In genomic region chr2:177397501-177398289, GRCh38 we compare ENCODE assay signal across 9 cellular contexts. TPM values are rescaled to one million over a fixed set of nuclear protein-coding genes. Genes with fewer than 3 reads are reported as not detected.
A peak's percentile ranks its signal among the peaks of the same experiment; 100 is the strongest.
DNase-seq lines count a peak whose midpoint lies in the region; ATAC-seq and TF ChIP-seq lines count a peak whose summit lies in the region.
"Had no signal": no experiment of that assay in that cellular context is flagged by ENCODE, and none has a peak within 500 bp of the region (broad histone marks: within the 10 kb centered on the region; RNA-seq: fewer than 3 reads in every experiment).

No MANE protein-coding gene starts in this region.

- no peaks in the 10 kb centered on the region for H3K36me3 Mint-ChIP-seq in glutamatergic neuron (ENCODE audit: unreplicated experiment)

- H3K27me3 ChIP-seq in right atrium auricular region, result no peaks in the 10 kb centered on the region

- peaks cover 0 to 29% of the 10 kb centered on the region in 2 donors for H3K4me1 ChIP-seq in right atrium auricular region

- no peak overlapping the region for H3K4me3 Mint-ChIP-seq in glutamatergic neuron (ENCODE audit: unreplicated experiment)

- DNase-seq in Right ventricle myocardium superior (no peak), right atrium auricular region (ENCODE audit: low spot score) (no peak), astrocyte of the spinal cord (ENCODE audit: low read depth, low spot score) (peak; percentile 96), left lobe of liver (ENCODE audit: low spot score) (peak; percentile 66), glutamatergic neuron (no peak), occipital lobe (lab: John Stamatoyannopoulos, UW) (no peak), NCI-H748 treated with DMSO at 0.1 percent for 48 hours (lab: John Stamatoyannopoulos, UW) (no peak), GM10248 (ENCODE audit: extremely low spot score) (no peak)
- DNase-seq: CD4-positive, CD25-positive, alpha-beta regulatory T cell had no signal

- peaks cover 19% of the 10 kb centered on the region for H3K4me1 Mint-ChIP-seq in glutamatergic neuron (ENCODE audit: low read depth, unreplicated experiment)

- peaks cover 5% of the 10 kb centered on the region for H3K9me3 Mint-ChIP-seq in glutamatergic neuron (ENCODE audit: unreplicated experiment)
- H3K9me3 Mint-ChIP-seq: CD4-positive, CD25-positive, alpha-beta regulatory T cell had no signal

- H3K4me3 ChIP-seq in right atrium auricular region (no peak overlapping the region), astrocyte of the spinal cord (ENCODE audit: low read depth, low read length) (no peak overlapping the region)

- H3K27me3 Mint-ChIP-seq in glutamatergic neuron (ENCODE audit: unreplicated experiment), result no peaks in the 10 kb centered on the region
- H3K27me3 Mint-ChIP-seq: CD4-positive, CD25-positive, alpha-beta regulatory T cell had no signal

- POLR2A ChIA-PET in GM10248 (lab: Yijun Ruan, JAX), result interaction anchor here (0.6 kb wide), 1 partner anchor 1442 kb away, joined by 4 read pairs; no protein-coding TSS in a partner anchor

- TF ChIP-seq CTCF in right atrium auricular region (IDR thresholded peaks at IDR 0.05) (no peak), astrocyte of the spinal cord (IDR thresholded peaks at IDR 0.05; ENCODE audit: low read depth, low read length) (no peak), glutamatergic neuron (IDR thresholded peaks at IDR 0.05; ENCODE audit: partially characterized antibody, unreplicated experiment) (no peak), GM10248 (IDR thresholded peaks at IDR 0.05; ENCODE audit: control extremely low read depth, extremely low read depth, low read depth, missing control alignments) (no peak)

- ATAC-seq in Right ventricle myocardium superior (ENCODE audit: poor library complexity), result peak; percentile 30
- peak; percentile 62 for ATAC-seq in left lobe of liver

- in situ Hi-C loops in astrocyte of the spinal cord (cut with HindIII; ENCODE audit: low sequenced_read_pairs), result no loop called here

- peak overlapping the region in 1 of 2 donors; percentile 19 for H3K27ac ChIP-seq in right atrium auricular region

- CTCF ChIA-PET in GM10248 (lab: Yijun Ruan, JAX), result interaction anchor here (0.7 to 1.3 kb wide), 5 partner anchors 9 to 61 kb away, joined by 3 to 6 read pairs (median 3); no protein-coding TSS in a partner anchor

- no peak overlapping the region for H3K27ac Mint-ChIP-seq in glutamatergic neuron (ENCODE audit: unreplicated experiment)
- H3K27ac Mint-ChIP-seq: CD4-positive, CD25-positive, alpha-beta regulatory T cell had no signal

- no peaks in the 10 kb centered on the region for H3K36me3 ChIP-seq in right atrium auricular region

- intact Hi-C loops in Right ventricle myocardium superior (cut with DNase I), result no loop called here

- H3K9me3 ChIP-seq in right atrium auricular region, result no peaks in the 10 kb centered on the region

RNA-seq across cellular contexts. Expression of gene AGPS, which starts 5.1 kb away (rescaled TPM):
- total RNA-seq in Right ventricle myocardium superior (27.7 TPM), right atrium auricular region (10 to 100 TPM; 12.3 to 17.8 TPM), left lobe of liver (31.0 TPM), glutamatergic neuron (ENCODE audit: unreplicated experiment) (50.8 TPM), occipital lobe (71.3 TPM)

Comparison
In these comparisons a context has a peak if more than half of its experiments do, and no peak if none do; other contexts are left out.
1. DNase-seq: peak in astrocyte of the spinal cord (single experiment) and left lobe of liver (single experiment); none in Right ventricle myocardium superior (single experiment), right atrium auricular region (single experiment), glutamatergic neuron (single experiment), occipital lobe (single experiment), NCI-H748 treated with DMSO at 0.1 percent for 48 hours (single experiment) and GM10248 (single experiment).